In genomic region chr3:117103645-117104044, GRCh38 we compare ENCODE assay signal across 19 cellular contexts.
DNase-seq lines count a peak whose midpoint lies in the region; TF ChIP-seq lines count a peak whose summit lies in the region.
"Had no signal": no experiment of that assay in that cellular context is flagged by ENCODE, and none has a peak within 500 bp of the region (broad histone marks: within the 10 kb centered on the region; RNA-seq: fewer than 3 reads in every experiment).

No MANE protein-coding gene starts in this region.

- H3K4me3 Mint-ChIP-seq in progenitor cell of endocrine pancreas (ENCODE audit: low read depth), result no peak overlapping the region
- H3K4me3 Mint-ChIP-seq in mesothelial cell of epicardium, result no peak overlapping the region
- H3K4me3 Mint-ChIP-seq: activated naive CD8-positive, alpha-beta T cell treated with anti-CD3 and anti-CD28 coated beads, Interleukin-2, amount 50 U/mL, for 24 hours; stimulated activated effector memory CD8-positive, alpha-beta T cell treated with anti-CD3 and anti-CD28 coated beads, Interleukin-12 subunit alpha, Interleukin-12 subunit beta, amount 100 ng/mL, for 72 hours had no signal

- H3K27me3 ChIP-seq in DOHH2 (ENCODE audit: control insufficient read depth, low read length), result no peaks in the 10 kb centered on the region
- H3K27me3 ChIP-seq: neutrophil had no signal

- H3K4me1 ChIP-seq in DOHH2 (ENCODE audit: control insufficient read depth, low read length), result no peaks in the 10 kb centered on the region
- H3K4me1 ChIP-seq: left ventricle myocardium inferior had no signal

- H3K27me3 Mint-ChIP-seq in progenitor cell of endocrine pancreas (no peaks in the 10 kb centered on the region), mesothelial cell of epicardium (ENCODE audit: low read depth) (no peaks in the 10 kb centered on the region)
- H3K27me3 Mint-ChIP-seq: activated naive CD8-positive, alpha-beta T cell treated with anti-CD3 and anti-CD28 coated beads, Interleukin-2, amount 50 U/mL, for 24 hours had no signal

- no peaks in the 10 kb centered on the region for H3K9me2 ChIP-seq in DOHH2 (replicated peaks; ENCODE audit: control insufficient read depth, low read length)

- DNase-seq in HT1080 (ENCODE audit: low read depth), result peak; percentile 0
- no peak for DNase-seq in epithelial cell of proximal tubule (ENCODE audit: low read depth)
- no peak for DNase-seq in progenitor cell of endocrine pancreas (ENCODE audit: low spot score, unreplicated experiment)
- no peak for DNase-seq in mesothelial cell of epicardium (ENCODE audit: low spot score in 2 of 2, unreplicated experiment in 2 of 2)
- DNase-seq in T-helper 2 cell, result no peak
- DNase-seq in erythroblast (lab: John Stamatoyannopoulos, UW), result no peak
- DNase-seq: activated CD4-positive, alpha-beta T cell treated with anti-CD3 and anti-CD28 coated beads for 48 hours; activated CD8-positive, alpha-beta memory T cell treated with anti-CD3 and anti-CD28 coated beads, Interleukin-2, amount 50 U/mL, for 4 hours; activated naive CD8-positive, alpha-beta T cell treated with anti-CD3 and anti-CD28 coated beads, Interleukin-2, amount 50 U/mL, for 24 hours; left ventricle myocardium inferior; NCI-H1092 treated with DMSO at 0.1 percent for 48 hours; NCI-H2107; NCI-H524 treated with DMSO at 0.1 percent for 48 hours; retina; SW 1271 had no signal

- H3K36me3 Mint-ChIP-seq in progenitor cell of endocrine pancreas (ENCODE audit: insufficient read depth) (no peaks in the 10 kb centered on the region), mesothelial cell of epicardium (peaks cover 2% of the 10 kb centered on the region)
- H3K36me3 Mint-ChIP-seq: stimulated activated effector memory CD8-positive, alpha-beta T cell treated with anti-CD3 and anti-CD28 coated beads, Interleukin-12 subunit alpha, Interleukin-12 subunit beta, amount 100 ng/mL, for 72 hours had no signal

- H3K79me2 ChIP-seq in DOHH2 (ENCODE audit: control insufficient read depth, low read length), result no peaks in the 10 kb centered on the region

- no peak overlapping the region for H3K4me3 ChIP-seq in DOHH2 (ENCODE audit: low read length)
- H3K4me3 ChIP-seq in epithelial cell of proximal tubule (ENCODE audit: low read depth, low read length), result no peak overlapping the region
- H3K4me3 ChIP-seq: left ventricle myocardium inferior had no signal

- no peaks in the 10 kb centered on the region for H3K36me3 ChIP-seq in DOHH2 (ENCODE audit: control insufficient read depth, low read length)
- H3K36me3 ChIP-seq: left ventricle myocardium inferior, neutrophil had no signal

- H3K9me3 Mint-ChIP-seq in progenitor cell of endocrine pancreas (ENCODE audit: low read depth) (peaks cover 4% of the 10 kb centered on the region), mesothelial cell of epicardium (peaks cover 16% of the 10 kb centered on the region)

- TF ChIP-seq CTCF in DOHH2 (IDR thresholded peaks at IDR 0.05; ENCODE audit: low read depth, low read length, poor library complexity, severe bottlenecking), result peak; percentile 32
- peak; percentile 38 for TF ChIP-seq CTCF in epithelial cell of proximal tubule (conservative IDR thresholded peaks at IDR 0.05; ENCODE audit: low read depth, low read length)
- peak; percentile 6 for TF ChIP-seq CTCF in progenitor cell of endocrine pancreas (IDR thresholded peaks at IDR 0.05; ENCODE audit: unreplicated experiment)
- no peak for TF ChIP-seq CTCF in mesothelial cell of epicardium (IDR thresholded peaks at IDR 0.05; ENCODE audit: unreplicated experiment)

- no peaks in the 10 kb centered on the region for H4K20me1 ChIP-seq in DOHH2 (ENCODE audit: control insufficient read depth, insufficient read depth, low read depth, low read length)

- H3K27ac Mint-ChIP-seq in progenitor cell of endocrine pancreas (no peak overlapping the region), mesothelial cell of epicardium (no peak overlapping the region)
- H3K27ac Mint-ChIP-seq: activated naive CD8-positive, alpha-beta T cell treated with anti-CD3 and anti-CD28 coated beads, Interleukin-2, amount 50 U/mL, for 24 hours; stimulated activated effector memory CD8-positive, alpha-beta T cell treated with anti-CD3 and anti-CD28 coated beads, Interleukin-12 subunit alpha, Interleukin-12 subunit beta, amount 100 ng/mL, for 72 hours had no signal

- H3K4me2 ChIP-seq in DOHH2 (ENCODE audit: low read length), result no peak overlapping the region

- no peaks in the 10 kb centered on the region for H3K9me3 ChIP-seq in DOHH2 (ENCODE audit: control insufficient read depth, insufficient read depth, low read length)
- H3K9me3 ChIP-seq: neutrophil had no signal

- no peak overlapping the region for H3K27ac ChIP-seq in DOHH2 (ENCODE audit: low read depth, low read length)
- H3K27ac ChIP-seq: epithelial cell of prostate, left ventricle myocardium inferior, neutrophil had no signal

- no peak for TF ChIP-seq POLR2A in erythroblast (IDR thresholded peaks at IDR 0.05; ENCODE audit: low read length)

- H3K4me1 Mint-ChIP-seq in progenitor cell of endocrine pancreas (ENCODE audit: low read depth), result peaks cover 1% of the 10 kb centered on the region
- peaks cover 6% of the 10 kb centered on the region for H3K4me1 Mint-ChIP-seq in mesothelial cell of epicardium
- H3K4me1 Mint-ChIP-seq: activated naive CD8-positive, alpha-beta T cell treated with anti-CD3 and anti-CD28 coated beads, Interleukin-2, amount 50 U/mL, for 24 hours; stimulated activated effector memory CD8-positive, alpha-beta T cell treated with anti-CD3 and anti-CD28 coated beads, Interleukin-12 subunit alpha, Interleukin-12 subunit beta, amount 100 ng/mL, for 72 hours had no signal

- H3F3A ChIP-seq in DOHH2 (ENCODE audit: control insufficient read depth, insufficient read depth), result no peaks in the 10 kb centered on the region
